In the genomic region with DNA sequence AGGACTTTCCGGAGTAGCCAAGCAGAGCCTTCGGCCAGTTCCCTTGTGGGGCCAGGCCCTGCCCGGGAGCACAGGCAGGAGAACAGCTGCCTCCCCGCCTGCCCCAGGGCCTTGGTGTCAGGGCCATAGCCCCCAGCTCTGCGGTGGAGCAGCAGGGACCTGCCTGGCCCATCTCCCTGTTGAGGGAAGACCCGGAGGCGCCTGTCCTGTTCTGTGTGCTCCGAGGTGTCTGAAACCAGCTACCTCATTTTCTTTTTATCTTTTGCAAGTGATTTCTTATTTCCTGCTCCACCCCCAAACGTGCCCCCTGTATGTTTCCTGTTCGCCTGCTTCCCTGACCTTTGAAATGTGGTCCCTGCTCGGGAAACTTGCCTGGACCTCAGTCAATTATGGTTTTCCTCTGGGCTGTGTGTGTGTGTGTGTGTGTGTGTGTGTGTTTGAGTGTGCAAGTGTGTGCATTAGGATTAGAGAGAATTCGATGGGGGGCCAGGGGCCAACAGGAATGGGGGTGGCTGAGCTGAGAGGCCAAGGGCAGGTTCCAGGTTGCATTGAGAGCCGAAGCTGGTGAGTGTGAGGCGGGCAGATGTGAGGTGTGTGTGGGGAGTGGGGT, we compare ENCODE assay signal across 1 cellular context.
A peak's percentile ranks its signal among the peaks of the same experiment; 100 is the strongest.
TF ChIP-seq lines count a peak whose summit lies in the region.

No MANE protein-coding gene starts in this region.

TF ChIP-seq in endothelial cell of umbilical vein, 7 proteins besides CTCF, POLR2A, EP300 and RAD21:
- TF ChIP-seq GATA2 (IDR thresholded peaks at IDR 0.05; ENCODE audit: insufficient read depth, insufficient read length, low read depth, low read length) (peak; percentile 34), MYC (IDR thresholded peaks at IDR 0.05; ENCODE audit: low read depth, low read length) (no peak), POLR2AphosphoS5 (IDR thresholded peaks at IDR 0.05; ENCODE audit: insufficient read depth, low read depth, low read length) (peak; percentile 76)
- TF ChIP-seq, protein P1, sequence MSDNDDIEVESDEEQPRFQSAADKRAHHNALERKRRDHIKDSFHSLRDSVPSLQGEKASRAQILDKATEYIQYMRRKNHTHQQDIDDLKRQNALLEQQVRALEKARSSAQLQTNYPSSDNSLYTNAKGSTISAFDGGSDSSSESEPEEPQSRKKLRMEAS (IDR thresholded peaks at IDR 0.05; ENCODE audit: insufficient read depth, insufficient read length): no peak
